ENCODE assay signal across 19 cellular contexts in genomic region chr21:37413553-37414291, GRCh38. TPM values are rescaled to one million over a fixed set of nuclear protein-coding genes. Genes with fewer than 3 reads are reported as not detected.
DNase-seq lines count a peak whose midpoint lies in the region; ATAC-seq and TF ChIP-seq lines count a peak whose summit lies in the region.
"Had no signal": no experiment of that assay in that cellular context is flagged by ENCODE, and none has a peak within 500 bp of the region (broad histone marks: within the 10 kb centered on the region; RNA-seq: fewer than 3 reads in every experiment).

No MANE protein-coding gene starts in this region.

- POLR2A ChIA-PET in PC-3 (lab: Charles Lee; ENCODE audit: unreplicated experiment): no interaction called here

- H3K9me3 ChIP-seq in adipocyte (ENCODE audit: control insufficient read depth, low read length) (no peaks in the 10 kb centered on the region), osteoblast (ENCODE audit: low read depth, low read length) (no peaks in the 10 kb centered on the region), PC-3 (ENCODE audit: low read length) (no peaks in the 10 kb centered on the region)
- H3K9me3 ChIP-seq: right lobe of liver, stomach had no signal

- H3K27me3 ChIP-seq in adipocyte (replicated peaks; ENCODE audit: control insufficient read depth, insufficient read depth, low read length) (no peaks in the 10 kb centered on the region), osteoblast (ENCODE audit: insufficient read depth, low read length) (no peaks in the 10 kb centered on the region), PC-3 (ENCODE audit: low read length) (no peaks in the 10 kb centered on the region)
- H3K27me3 ChIP-seq: right lobe of liver, stomach had no signal

- no peak overlapping the region for H2AFZ ChIP-seq in osteoblast (ENCODE audit: low read length)
- H2AFZ ChIP-seq in PC-3 (ENCODE audit: low read length): no peak overlapping the region

- H3K36me3 ChIP-seq in adipocyte (ENCODE audit: control insufficient read depth, insufficient read depth, low read length, severe bottlenecking) (no peaks in the 10 kb centered on the region), osteoblast (ENCODE audit: insufficient read depth, low read length) (no peaks in the 10 kb centered on the region), PC-3 (ENCODE audit: low read depth, low read length) (peaks cover 3% of the 10 kb centered on the region; the same call in 1 of the 2 replicates)
- H3K36me3 ChIP-seq: right lobe of liver, stomach had no signal

- H3K4me1 ChIP-seq in adipocyte (ENCODE audit: control insufficient read depth, insufficient read depth, low read length) (peaks cover 51% of the 10 kb centered on the region), osteoblast (ENCODE audit: insufficient read depth, low read length) (peaks cover 28% of the 10 kb centered on the region), PC-3 (ENCODE audit: insufficient read depth, low read length) (no peaks in the 10 kb centered on the region)
- H3K4me1 ChIP-seq: Caco-2 had no signal

- no peak for ATAC-seq in PC-3
- ATAC-seq: esophagus mucosa, left colon had no signal

- H3K79me2 ChIP-seq in osteoblast (ENCODE audit: insufficient read depth, low read length): peaks cover 95% of the 10 kb centered on the region
- H3K79me2 ChIP-seq in PC-3 (ENCODE audit: low read length): peaks cover 99% of the 10 kb centered on the region

- DNase-seq in SIG-M5 treated with dmso at 0.1 percent for 504 hours (lab: John Stamatoyannopoulos, UW; ENCODE audit: unreplicated experiment): peak; percentile 76
- no peak for DNase-seq in SIG-M5 (lab: John Stamatoyannopoulos, UW)
- DNase-seq in NAMALWA (ENCODE audit: low spot score): peak; percentile 25
- no peak for DNase-seq in adipocyte (ENCODE audit: low read depth)
- no peak for DNase-seq in osteoblast (ENCODE audit: insufficient read length, low spot score, missing footprints)
- DNase-seq in PC-3: no peak
- DNase-seq in NCI-H1092 treated with DMSO at 0.1 percent for 48 hours (lab: John Stamatoyannopoulos, UW): no peak
- no peak for DNase-seq in posterior cingulate gyrus
- DNase-seq: activated CD4-positive, CD25-positive, alpha-beta regulatory T cell treated with anti-CD3 and anti-CD28 coated beads, Interleukin-2, amount 50 U/mL, for 72 hours; activated T-cell treated with anti-CD3 and anti-CD28 coated beads, Interleukin-2, amount 50 U/mL, for 48 hours; Caco-2; H7; left colon; NCI-H2081 treated with DMSO at 0.1 percent for 48 hours; NCI-H774; right lobe of liver; stomach had no signal

- no peak overlapping the region for H3K4me3 ChIP-seq in adipocyte (ENCODE audit: low read length)
- no peak overlapping the region for H3K4me3 ChIP-seq in osteoblast (ENCODE audit: insufficient read depth, low read length)
- no peak overlapping the region for H3K4me3 ChIP-seq in PC-3 (ENCODE audit: low read length)
- H3K4me3 ChIP-seq: right lobe of liver, stomach had no signal

- no peaks in the 10 kb centered on the region for H3K9me2 ChIP-seq in PC-3 (replicated peaks; ENCODE audit: low read length)

- BruUV-seq in PC-3 (replicated peaks; lab: Mats Ljungman, UMichigan): no TSS peak

- no peak for TF ChIP-seq CTCF in osteoblast (IDR thresholded peaks at IDR 0.05; ENCODE audit: extremely low read depth, low read depth, low read length)
- no peak for TF ChIP-seq CTCF in PC-3 (conservative IDR thresholded peaks at IDR 0.05; ENCODE audit: low read depth, low read length)

- H4K20me1 ChIP-seq in osteoblast (ENCODE audit: insufficient read depth, low read length): peaks cover 32% of the 10 kb centered on the region
- H4K20me1 ChIP-seq in PC-3 (ENCODE audit: low read length): peaks cover 65% of the 10 kb centered on the region

- H3K4me2 ChIP-seq in osteoblast (ENCODE audit: insufficient read depth, low read length) (peak overlapping the region; percentile 51), PC-3 (ENCODE audit: low read length) (no peak overlapping the region)

- no peaks in the 10 kb centered on the region for H3F3A ChIP-seq in PC-3 (ENCODE audit: low read length, unreplicated experiment)

- CTCF ChIA-PET in PC-3 (lab: Charles Lee): no interaction called here

- peak overlapping the region; percentile 49 for H3K27ac ChIP-seq in osteoblast (ENCODE audit: low read depth, low read length)
- H3K27ac ChIP-seq in PC-3 (ENCODE audit: low read length): no peak overlapping the region
- H3K27ac ChIP-seq: 22Rv1, right lobe of liver, stomach had no signal

- intact Hi-C loops in PC-3 (cut with micrococcal nuclease) (no loop called here), posterior cingulate gyrus (cut with DNase I) (no loop called here)

- peak overlapping the region; percentile 28 for H3K9ac ChIP-seq in adipocyte (ENCODE audit: low read length)
- no peak overlapping the region for H3K9ac ChIP-seq in PC-3 (ENCODE audit: low read length)

RNA-seq across cellular contexts. Expression of gene DYRK1A, which starts 47.1 kb away (rescaled TPM):
- total RNA-seq in osteoblast (93.1 and 99.2 TPM in 2 replicates), PC-3 (2014; rRNA removed) (48.7 and 59.1 TPM in 2 replicates)

Comparison
In these comparisons a context has a peak if more than half of its experiments do, and no peak if none do; other contexts are left out.
1. DNase-seq: peak in SIG-M5 treated with dmso at 0.1 percent for 504 hours (single experiment) and NAMALWA (single experiment); none in SIG-M5 (single experiment), adipocyte (single experiment), osteoblast (single experiment), PC-3 (single experiment), NCI-H1092 treated with DMSO at 0.1 percent for 48 hours (single experiment) and posterior cingulate gyrus (0 of 10).